Comparison of ENCODE assay signal across 13 cellular contexts in the genomic region with DNA sequence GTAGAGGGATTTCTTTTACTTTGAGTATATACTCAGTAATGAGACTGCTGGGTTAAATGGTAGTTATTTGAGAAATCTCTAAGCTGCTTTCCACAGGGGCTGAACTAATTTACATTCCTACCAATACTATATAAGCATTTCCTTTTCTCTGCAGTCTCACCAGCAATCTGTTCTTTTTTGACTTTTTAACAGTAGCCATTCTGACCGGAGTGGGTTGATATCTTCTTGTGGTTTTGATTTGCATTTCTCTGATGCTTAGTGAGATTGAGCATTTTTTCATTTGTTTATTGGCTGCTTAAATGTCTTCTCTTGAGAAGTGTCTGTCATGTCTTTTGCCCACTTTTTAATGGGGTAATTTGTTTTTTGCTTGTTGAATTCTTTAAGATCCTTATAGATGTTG. TPM values are rescaled to one million over a fixed set of nuclear protein-coding genes. Genes with fewer than 3 reads are reported as not detected.
A peak's percentile ranks its signal among the peaks of the same experiment; 100 is the strongest.
DNase-seq lines count a peak whose midpoint lies in the region; ATAC-seq and TF ChIP-seq lines count a peak whose summit lies in the region.
"Had no signal": no experiment of that assay in that cellular context is flagged by ENCODE, and none has a peak within 500 bp of the region (broad histone marks: within the 10 kb centered on the region; RNA-seq: fewer than 3 reads in every experiment).

No MANE protein-coding gene starts in this region.

- CTCF ChIA-PET in activated CD8-positive, alpha-beta T cell treated with anti-CD3 and anti-CD28 coated beads, Interleukin-2, amount 10 ng/mL, durations not matched to agents 7 days and 5 days (lab: Charles Lee), result no interaction called here
- CTCF ChIA-PET in Calu3 (lab: Charles Lee), result no interaction called here

- TF ChIP-seq CTCF in Calu3 (IDR thresholded peaks at IDR 0.05; ENCODE audit: unreplicated experiment), result no peak

- no peak for DNase-seq in activated CD8-positive, alpha-beta T cell treated with anti-CD3 and anti-CD28 coated beads, Interleukin-2, amount 10 ng/mL, durations not matched to agents 7 days and 5 days
- DNase-seq in Calu3, result no peak
- no peak for DNase-seq in activated T-cell treated with anti-CD3 and anti-CD28 coated beads, Interleukin-2, amount 50 U/mL, for 1 hour
- DNase-seq: H7, mesendoderm, NCI-H1417, NCI-H748 treated with DMSO at 0.1 percent for 48 hours, small intestine had no signal

- H3K4me3 Mint-ChIP-seq in activated CD8-positive, alpha-beta T cell treated with anti-CD3 and anti-CD28 coated beads, Interleukin-2, amount 10 ng/mL, durations not matched to agents 7 days and 5 days, result no peak overlapping the region
- H3K4me3 Mint-ChIP-seq in Calu3 (ENCODE audit: low read depth, unreplicated experiment), result no peak overlapping the region

- H3K27me3 Mint-ChIP-seq in activated CD8-positive, alpha-beta T cell treated with anti-CD3 and anti-CD28 coated beads, Interleukin-2, amount 10 ng/mL, durations not matched to agents 7 days and 5 days (ENCODE audit: low read depth), result peaks cover 2% of the 10 kb centered on the region
- no peaks in the 10 kb centered on the region for H3K27me3 Mint-ChIP-seq in Calu3 (ENCODE audit: unreplicated experiment)

- BruUV-seq in Calu3 (replicated peaks; lab: Mats Ljungman, UMichigan), result no TSS peak

- intact Hi-C loops in Calu3 (cut with micrococcal nuclease; ENCODE audit: unreplicated experiment), result no loop called here

- ATAC-seq in GM18498 (IDR thresholded peaks at IDR 0.05; ENCODE audit: unreplicated experiment) (peak; percentile 92), GM19438 (IDR thresholded peaks at IDR 0.05; ENCODE audit: low read depth, unreplicated experiment) (peak; percentile 66), HG02798 (IDR thresholded peaks at IDR 0.05; ENCODE audit: poor library complexity, unreplicated experiment) (peak; percentile 81), HG03439 (IDR thresholded peaks at IDR 0.05; ENCODE audit: unreplicated experiment) (peak; percentile 91), SK-N-SH treated with all-trans-retinoic acid at 6 μM for 48 hours (no peak)
- ATAC-seq in activated CD8-positive, alpha-beta T cell treated with anti-CD3 and anti-CD28 coated beads, Interleukin-2, amount 10 ng/mL, durations not matched to agents 7 days and 5 days, result no peak

- no peaks in the 10 kb centered on the region for H3K9me3 Mint-ChIP-seq in activated CD8-positive, alpha-beta T cell treated with anti-CD3 and anti-CD28 coated beads, Interleukin-2, amount 10 ng/mL, durations not matched to agents 7 days and 5 days (ENCODE audit: insufficient read depth)
- peaks cover 2% of the 10 kb centered on the region for H3K9me3 Mint-ChIP-seq in Calu3 (ENCODE audit: low read depth, unreplicated experiment)

- POLR2A ChIA-PET in activated CD8-positive, alpha-beta T cell treated with anti-CD3 and anti-CD28 coated beads, Interleukin-2, amount 10 ng/mL, durations not matched to agents 7 days and 5 days (lab: Charles Lee), result no interaction called here

- H3K4me1 Mint-ChIP-seq in activated CD8-positive, alpha-beta T cell treated with anti-CD3 and anti-CD28 coated beads, Interleukin-2, amount 10 ng/mL, durations not matched to agents 7 days and 5 days (ENCODE audit: low read depth), result no peaks in the 10 kb centered on the region
- no peaks in the 10 kb centered on the region for H3K4me1 Mint-ChIP-seq in Calu3 (ENCODE audit: low read depth, unreplicated experiment)

- no peak overlapping the region for H3K27ac Mint-ChIP-seq in activated CD8-positive, alpha-beta T cell treated with anti-CD3 and anti-CD28 coated beads, Interleukin-2, amount 10 ng/mL, durations not matched to agents 7 days and 5 days
- no peak overlapping the region for H3K27ac Mint-ChIP-seq in Calu3 (ENCODE audit: unreplicated experiment)

- H3K36me3 Mint-ChIP-seq in activated CD8-positive, alpha-beta T cell treated with anti-CD3 and anti-CD28 coated beads, Interleukin-2, amount 10 ng/mL, durations not matched to agents 7 days and 5 days (ENCODE audit: low read depth), result no peaks in the 10 kb centered on the region
- no peaks in the 10 kb centered on the region for H3K36me3 Mint-ChIP-seq in Calu3 (ENCODE audit: insufficient read depth, unreplicated experiment)

TF ChIP-seq in SK-N-SH treated with all-trans-retinoic acid at 6 μM for 48 hours, 23 proteins besides CTCF, POLR2A, EP300 and RAD21:
- TF ChIP-seq, protein P1, sequence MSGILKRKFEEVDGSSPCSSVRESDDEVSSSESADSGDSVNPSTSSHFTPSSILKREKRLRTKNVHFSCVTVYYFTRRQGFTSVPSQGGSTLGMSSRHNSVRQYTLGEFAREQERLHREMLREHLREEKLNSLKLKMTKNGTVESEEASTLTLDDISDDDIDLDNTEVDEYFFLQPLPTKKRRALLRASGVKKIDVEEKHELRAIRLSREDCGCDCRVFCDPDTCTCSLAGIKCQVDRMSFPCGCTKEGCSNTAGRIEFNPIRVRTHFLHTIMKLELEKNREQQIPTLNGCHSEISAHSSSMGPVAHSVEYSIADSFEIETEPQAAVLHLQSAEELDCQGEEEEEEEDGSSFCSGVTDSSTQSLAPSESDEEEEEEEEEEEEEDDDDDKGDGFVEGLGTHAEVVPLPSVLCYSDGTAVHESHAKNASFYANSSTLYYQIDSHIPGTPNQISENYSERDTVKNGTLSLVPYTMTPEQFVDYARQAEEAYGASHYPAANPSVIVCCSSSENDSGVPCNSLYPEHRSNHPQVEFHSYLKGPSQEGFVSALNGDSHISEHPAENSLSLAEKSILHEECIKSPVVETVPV (CRISPR knock-in tag; IDR thresholded peaks at IDR 0.05), result no peak
- TF ChIP-seq TCF4 (CRISPR knock-in tag; IDR thresholded peaks at IDR 0.05; ENCODE audit: borderline replicate concordance), result no peak
- TF ChIP-seq, protein P2, sequence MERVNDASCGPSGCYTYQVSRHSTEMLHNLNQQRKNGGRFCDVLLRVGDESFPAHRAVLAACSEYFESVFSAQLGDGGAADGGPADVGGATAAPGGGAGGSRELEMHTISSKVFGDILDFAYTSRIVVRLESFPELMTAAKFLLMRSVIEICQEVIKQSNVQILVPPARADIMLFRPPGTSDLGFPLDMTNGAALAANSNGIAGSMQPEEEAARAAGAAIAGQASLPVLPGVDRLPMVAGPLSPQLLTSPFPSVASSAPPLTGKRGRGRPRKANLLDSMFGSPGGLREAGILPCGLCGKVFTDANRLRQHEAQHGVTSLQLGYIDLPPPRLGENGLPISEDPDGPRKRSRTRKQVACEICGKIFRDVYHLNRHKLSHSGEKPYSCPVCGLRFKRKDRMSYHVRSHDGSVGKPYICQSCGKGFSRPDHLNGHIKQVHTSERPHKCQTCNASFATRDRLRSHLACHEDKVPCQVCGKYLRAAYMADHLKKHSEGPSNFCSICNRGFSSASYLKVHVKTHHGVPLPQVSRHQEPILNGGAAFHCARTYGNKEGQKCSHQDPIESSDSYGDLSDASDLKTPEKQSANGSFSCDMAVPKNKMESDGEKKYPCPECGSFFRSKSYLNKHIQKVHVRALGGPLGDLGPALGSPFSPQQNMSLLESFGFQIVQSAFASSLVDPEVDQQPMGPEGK (CRISPR knock-in tag; IDR thresholded peaks at IDR 0.05; ENCODE audit: borderline replicate concordance), result no peak
- TF ChIP-seq, protein P3, sequence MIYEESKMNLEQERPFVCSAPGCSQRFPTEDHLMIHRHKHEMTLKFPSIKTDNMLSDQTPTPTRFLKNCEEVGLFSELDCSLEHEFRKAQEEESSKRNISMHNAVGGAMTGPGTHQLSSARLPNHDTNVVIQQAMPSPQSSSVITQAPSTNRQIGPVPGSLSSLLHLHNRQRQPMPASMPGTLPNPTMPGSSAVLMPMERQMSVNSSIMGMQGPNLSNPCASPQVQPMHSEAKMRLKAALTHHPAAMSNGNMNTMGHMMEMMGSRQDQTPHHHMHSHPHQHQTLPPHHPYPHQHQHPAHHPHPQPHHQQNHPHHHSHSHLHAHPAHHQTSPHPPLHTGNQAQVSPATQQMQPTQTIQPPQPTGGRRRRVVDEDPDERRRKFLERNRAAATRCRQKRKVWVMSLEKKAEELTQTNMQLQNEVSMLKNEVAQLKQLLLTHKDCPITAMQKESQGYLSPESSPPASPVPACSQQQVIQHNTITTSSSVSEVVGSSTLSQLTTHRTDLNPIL (CRISPR knock-in tag; IDR thresholded peaks at IDR 0.05; ENCODE audit: low read depth), result no peak

RNA-seq across cellular contexts. Expression of a gene that starts 43.3 kb away (rescaled TPM):
- 100 to 1,000 TPM; 178 to 200 TPM for total RNA-seq in activated CD8-positive, alpha-beta T cell treated with anti-CD3 and anti-CD28 coated beads, Interleukin-2, amount 10 ng/mL, durations not matched to agents 7 days and 5 days
- 82.8 and 94.6 TPM in 2 replicates for total RNA-seq in Calu3 (2022)

Comparison
In these comparisons a context has a peak if more than half of its experiments do, and no peak if none do; other contexts are left out.
1. ATAC-seq: peak in GM18498 (single experiment), GM19438 (single experiment), HG02798 (single experiment) and HG03439 (single experiment); none in activated CD8-positive, alpha-beta T cell treated with anti-CD3 and anti-CD28 coated beads, Interleukin-2, amount 10 ng/mL, durations not matched to agents 7 days and 5 days (single experiment) and SK-N-SH treated with all-trans-retinoic acid at 6 μM for 48 hours (single experiment).